ENCODE assay signal across 30 cellular contexts in the genomic region with DNA sequence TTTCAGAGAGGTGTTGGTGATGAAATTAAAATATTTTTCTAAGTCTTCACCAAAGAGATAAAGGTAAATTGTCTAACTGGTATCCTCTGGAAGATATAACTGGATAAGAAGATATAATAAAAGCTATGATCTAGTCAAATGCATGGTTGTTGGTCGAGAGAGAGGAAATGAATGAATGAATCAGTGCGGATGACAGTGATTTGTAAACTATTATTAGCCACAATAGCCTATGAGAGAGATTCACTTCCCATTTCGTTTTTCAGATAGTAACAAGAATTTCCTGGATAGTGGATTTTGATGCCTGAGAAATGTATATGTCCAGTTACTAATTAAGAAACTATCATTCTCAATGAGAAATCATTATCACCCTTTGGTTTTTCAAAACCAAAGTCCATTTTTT.
"Had no signal": no experiment of that assay in that cellular context is flagged by ENCODE, and none has a peak within 500 bp of the region (broad histone marks: within the 10 kb centered on the region; RNA-seq: fewer than 3 reads in every experiment).

No MANE protein-coding gene starts in this region.

- H3K4me1 ChIP-seq: uterus had no signal

- H3K27ac Mint-ChIP-seq: activated CD4-positive, alpha-beta T cell treated with anti-CD3 and anti-CD28 coated beads, Interleukin-2, amount 10 ng/mL, durations not matched to agents 7 days and 5 days; activated CD8-positive, alpha-beta memory T cell treated with anti-CD3 and anti-CD28 coated beads, Interleukin-2, amount 10 ng/mL, durations not matched to agents 7 days and 5 days; activated CD8-positive, alpha-beta T cell treated with anti-CD3 and anti-CD28 coated beads for 36 hours; activated naive CD8-positive, alpha-beta T cell treated with anti-CD3 and anti-CD28 coated beads, Interleukin-2, amount 50 U/mL, for 24 hours; brain; effector memory CD8-positive, alpha-beta T cell; natural killer cell; stimulated activated naive B cell treated with anti-CD40 and anti-IgM and Interleukin-4, amounts not matched to agents 10 μg/mL and 1 μg/mL and 100 μg/mL, for 72 hours; T-helper 2 cell treated with Interferon-gamma antibody and Interleukin-4, amounts not matched to agents 5 μg/mL and 100 μg/mL, for 36 hours had no signal

- FAIRE-seq: keratinocyte, TTC549 had no signal

- H3K4me3 Mint-ChIP-seq: activated CD4-positive, alpha-beta T cell treated with anti-CD3 and anti-CD28 coated beads, Interleukin-2, amount 10 ng/mL, durations not matched to agents 7 days and 5 days; activated CD8-positive, alpha-beta memory T cell treated with anti-CD3 and anti-CD28 coated beads, Interleukin-2, amount 10 ng/mL, durations not matched to agents 7 days and 5 days; activated CD8-positive, alpha-beta T cell treated with anti-CD3 and anti-CD28 coated beads for 36 hours; activated naive CD8-positive, alpha-beta T cell treated with anti-CD3 and anti-CD28 coated beads, Interleukin-2, amount 50 U/mL, for 24 hours; brain; effector memory CD8-positive, alpha-beta T cell; natural killer cell; stimulated activated naive B cell treated with anti-CD40 and anti-IgM and Interleukin-4, amounts not matched to agents 10 μg/mL and 1 μg/mL and 100 μg/mL, for 72 hours; T-helper 2 cell treated with Interferon-gamma antibody and Interleukin-4, amounts not matched to agents 5 μg/mL and 100 μg/mL, for 36 hours had no signal

- H3K4me3 ChIP-seq: dorsolateral prefrontal cortex, esophagus muscularis mucosa, gastroesophageal sphincter, heart left ventricle, lower lobe of right lung, sigmoid colon, smooth muscle cell, transverse colon, uterus had no signal

- H3K36me3 Mint-ChIP-seq: activated CD8-positive, alpha-beta memory T cell treated with anti-CD3 and anti-CD28 coated beads, Interleukin-2, amount 10 ng/mL, durations not matched to agents 7 days and 5 days; natural killer cell had no signal

- H3K27me3 ChIP-seq: dorsolateral prefrontal cortex, esophagus muscularis mucosa, gastroesophageal sphincter, heart left ventricle, sigmoid colon, transverse colon, uterus had no signal

- H3K4me2 ChIP-seq: smooth muscle cell had no signal

- H3K27me3 Mint-ChIP-seq: activated CD4-positive, alpha-beta T cell treated with anti-CD3 and anti-CD28 coated beads, Interleukin-2, amount 10 ng/mL, durations not matched to agents 7 days and 5 days; activated CD8-positive, alpha-beta memory T cell treated with anti-CD3 and anti-CD28 coated beads, Interleukin-2, amount 10 ng/mL, durations not matched to agents 7 days and 5 days; activated CD8-positive, alpha-beta T cell treated with anti-CD3 and anti-CD28 coated beads for 36 hours; activated naive CD8-positive, alpha-beta T cell treated with anti-CD3 and anti-CD28 coated beads, Interleukin-2, amount 50 U/mL, for 24 hours; brain; effector memory CD8-positive, alpha-beta T cell; stimulated activated naive B cell treated with anti-CD40 and anti-IgM and Interleukin-4, amounts not matched to agents 10 μg/mL and 1 μg/mL and 100 μg/mL, for 72 hours had no signal

- H3K27ac ChIP-seq: dorsolateral prefrontal cortex, esophagus muscularis mucosa, gastroesophageal sphincter, heart left ventricle, lower lobe of right lung, sigmoid colon, transverse colon, uterus, WERI-Rb-1 had no signal

- H3K9me3 ChIP-seq: esophagus muscularis mucosa, gastroesophageal sphincter, heart left ventricle, lower lobe of right lung, sigmoid colon, transverse colon, uterus had no signal

- H3K9me3 Mint-ChIP-seq: activated CD4-positive, alpha-beta T cell treated with anti-CD3 and anti-CD28 coated beads, Interleukin-2, amount 10 ng/mL, durations not matched to agents 7 days and 5 days; activated CD8-positive, alpha-beta T cell treated with anti-CD3 and anti-CD28 coated beads for 36 hours; activated naive CD8-positive, alpha-beta T cell treated with anti-CD3 and anti-CD28 coated beads, Interleukin-2, amount 50 U/mL, for 24 hours; brain; effector memory CD8-positive, alpha-beta T cell; natural killer cell; stimulated activated naive B cell treated with anti-CD40 and anti-IgM and Interleukin-4, amounts not matched to agents 10 μg/mL and 1 μg/mL and 100 μg/mL, for 72 hours; T-helper 2 cell treated with Interferon-gamma antibody and Interleukin-4, amounts not matched to agents 5 μg/mL and 100 μg/mL, for 36 hours had no signal

- H3K36me3 ChIP-seq: uterus, WERI-Rb-1 had no signal

- DNase-seq: activated CD4-positive, alpha-beta T cell treated with anti-CD3 and anti-CD28 coated beads, Interleukin-2, amount 10 ng/mL, durations not matched to agents 7 days and 5 days; activated CD4-positive, CD25-positive, alpha-beta regulatory T cell treated with anti-CD3 and anti-CD28 coated beads, Interleukin-2, amount 50 U/mL, for 72 hours; activated CD8-positive, alpha-beta memory T cell treated with anti-CD3 and anti-CD28 coated beads, Interleukin-2, amount 10 ng/mL, durations not matched to agents 7 days and 5 days; activated CD8-positive, alpha-beta T cell treated with anti-CD3 and anti-CD28 coated beads for 36 hours; activated gamma-delta T cell; activated naive CD4-positive, alpha-beta T cell treated with anti-CD3 and anti-CD28 coated beads, Interleukin-2, amount 50 U/mL, for 16 hours; activated naive CD8-positive, alpha-beta T cell treated with anti-CD3 and anti-CD28 coated beads, Interleukin-2, amount 50 U/mL, for 24 hours; activated T-cell treated with anti-CD3 and anti-CD28 coated beads for 4 hours; anterior cingulate cortex; dorsolateral prefrontal cortex; effector memory CD8-positive, alpha-beta T cell; heart left ventricle; lower lobe of right lung; midbrain; natural killer cell; retina; sigmoid colon; stimulated activated CD4-positive, alpha-beta T cell treated with anti-CD3 and anti-CD28 coated beads, Interleukin-2, amount 100 ng/mL, for 48 hours; stimulated activated CD8-positive, alpha-beta memory T cell treated with anti-CD3 and anti-CD28 coated beads, Interleukin-4, amount 100 ng/mL, for 48 hours; stimulated activated naive B cell treated with anti-CD40 and anti-IgM and Interleukin-4, amounts not matched to agents 10 μg/mL and 1 μg/mL and 100 μg/mL, for 72 hours; transverse colon; uterus; WERI-Rb-1 had no signal

- H3K4me1 Mint-ChIP-seq: brain had no signal

- ATAC-seq: activated CD8-positive, alpha-beta memory T cell treated with anti-CD3 and anti-CD28 coated beads, Interleukin-2, amount 10 ng/mL, durations not matched to agents 7 days and 5 days; activated CD8-positive, alpha-beta T cell treated with anti-CD3 and anti-CD28 coated beads for 36 hours; activated naive CD8-positive, alpha-beta T cell treated with anti-CD3 and anti-CD28 coated beads, Interleukin-2, amount 50 U/mL, for 24 hours; effector memory CD8-positive, alpha-beta T cell; gastroesophageal sphincter; heart left ventricle; lower lobe of right lung; natural killer cell; stimulated activated naive B cell treated with anti-CD40 and anti-IgM and Interleukin-4, amounts not matched to agents 10 μg/mL and 1 μg/mL and 100 μg/mL, for 72 hours had no signal
